22 cellular contexts compared by ENCODE assay signal in genomic region chr10:88382699-88383098, GRCh38.
"Had no signal": no experiment of that assay in that cellular context is flagged by ENCODE, and none has a peak within 500 bp of the region (broad histone marks: within the 10 kb centered on the region; RNA-seq: fewer than 3 reads in every experiment).

No MANE protein-coding gene starts in this region.

- H3K9me3 ChIP-seq: psoas muscle, tibial artery, upper lobe of right lung, vagina had no signal

- H3K4me2 ChIP-seq: hepatocyte had no signal

- H3K79me2 ChIP-seq: hepatocyte had no signal

- H3K9me3 Mint-ChIP-seq: stimulated activated memory B cell treated with anti-CD40 and anti-IgM and Interleukin-4, amounts not matched to agents 10 μg/mL and 1 μg/mL and 100 μg/mL, for 72 hours had no signal

- H3K36me3 ChIP-seq: spleen, tibial artery, upper lobe of right lung, vagina had no signal

- DNase-seq: effector CD4-positive, alpha-beta T cell; foreskin melanocyte; head of caudate nucleus; left colon; left ventricle myocardium superior; mesenchymal stem cell; midbrain; nephron progenitor cell; psoas muscle; retina; spleen; stimulated activated CD4-positive, alpha-beta T cell treated with anti-CD3 and anti-CD28 coated beads, Interleukin-15, amount 100 ng/mL, for 24 hours; stimulated activated CD4-positive, alpha-beta T cell treated with anti-CD3 and anti-CD28 coated beads, Interleukin-1b, Interleukin-23, amount 100 ng/mL, for 48 hours; stimulated activated CD4-positive, alpha-beta T cell treated with anti-CD3 and anti-CD28 coated beads, Interleukin-4, amount 100 ng/mL, for 24 hours; tibial artery; upper lobe of right lung had no signal

- H2AFZ ChIP-seq: hepatocyte had no signal

- H3K27ac Mint-ChIP-seq: nephron progenitor cell; stimulated activated memory B cell treated with anti-CD40 and anti-IgM and Interleukin-4, amounts not matched to agents 10 μg/mL and 1 μg/mL and 100 μg/mL, for 72 hours; stimulated activated naive CD8-positive, alpha-beta T cell treated with anti-CD3 and anti-CD28 coated beads, Interleukin-15, Interleukin-2, amounts not matched to agents 100 ng/mL and 50 ng/mL, for 24 hours had no signal

- H3K36me3 Mint-ChIP-seq: stimulated activated memory B cell treated with anti-CD40 and anti-IgM and Interleukin-4, amounts not matched to agents 10 μg/mL and 1 μg/mL and 100 μg/mL, for 72 hours had no signal

- H3K27me3 Mint-ChIP-seq: stimulated activated memory B cell treated with anti-CD40 and anti-IgM and Interleukin-4, amounts not matched to agents 10 μg/mL and 1 μg/mL and 100 μg/mL, for 72 hours; stimulated activated naive CD8-positive, alpha-beta T cell treated with anti-CD3 and anti-CD28 coated beads, Interleukin-15, Interleukin-2, amounts not matched to agents 100 ng/mL and 50 ng/mL, for 24 hours had no signal

- H3K4me3 ChIP-seq: hepatocyte, lung, psoas muscle, spleen, tibial artery, upper lobe of right lung, vagina had no signal

- H3K4me3 Mint-ChIP-seq: nephron progenitor cell; stimulated activated memory B cell treated with anti-CD40 and anti-IgM and Interleukin-4, amounts not matched to agents 10 μg/mL and 1 μg/mL and 100 μg/mL, for 72 hours; stimulated activated naive CD8-positive, alpha-beta T cell treated with anti-CD3 and anti-CD28 coated beads, Interleukin-15, Interleukin-2, amounts not matched to agents 100 ng/mL and 50 ng/mL, for 24 hours had no signal

- H3K27ac ChIP-seq: hepatocyte, psoas muscle, spleen, tibial artery, upper lobe of right lung, vagina had no signal

- H3K27me3 ChIP-seq: hepatocyte, spleen, tibial artery, upper lobe of right lung, vagina had no signal

- ATAC-seq: left colon; left ventricle myocardium superior; psoas muscle; sciatic nerve; stimulated activated memory B cell treated with anti-CD40 and anti-IgM and Interleukin-4, amounts not matched to agents 10 μg/mL and 1 μg/mL and 100 μg/mL, for 72 hours; upper lobe of right lung had no signal
